Comparison of ENCODE assay signal across 10 cellular contexts in the genomic region with DNA sequence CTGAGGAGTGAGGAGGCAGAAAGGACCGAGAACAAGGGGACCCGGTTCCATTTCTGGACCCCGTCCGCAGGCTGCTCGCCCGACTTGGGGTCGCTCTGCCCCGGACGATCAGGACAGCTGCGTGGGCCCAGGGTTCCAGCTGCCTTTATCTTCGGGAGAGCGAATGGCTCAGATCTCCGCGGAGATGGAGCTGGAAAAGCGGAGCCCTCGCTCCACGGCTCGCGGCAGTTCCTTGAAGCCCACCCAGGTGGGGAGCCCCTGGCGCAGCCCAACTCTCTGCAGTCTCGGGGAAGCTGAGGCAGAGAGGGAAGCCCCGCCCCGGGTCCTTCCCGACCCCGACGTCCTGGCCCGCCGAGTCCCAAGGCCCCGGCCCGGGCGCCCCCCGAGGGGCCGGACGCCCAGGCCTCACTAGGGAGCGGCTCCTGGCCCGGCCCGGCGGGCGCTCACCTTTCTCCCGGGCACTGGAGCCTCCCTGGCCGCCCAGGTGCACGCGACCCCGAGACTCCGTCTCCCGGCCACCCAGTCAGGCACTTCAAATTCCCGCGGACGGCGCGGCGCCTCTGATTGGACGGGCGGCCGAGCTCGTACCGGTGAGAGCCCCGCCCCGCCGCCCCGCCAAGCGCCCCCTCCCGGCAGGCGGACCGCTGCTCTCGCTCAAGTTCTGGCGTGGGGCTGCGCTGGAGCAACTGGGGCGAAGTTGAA.
DNase-seq lines count a peak whose midpoint lies in the region; ATAC-seq and TF ChIP-seq lines count a peak whose summit lies in the region.
"Had no signal": no experiment of that assay in that cellular context is flagged by ENCODE, and none has a peak within 500 bp of the region (broad histone marks: within the 10 kb centered on the region; RNA-seq: fewer than 3 reads in every experiment).

No MANE protein-coding gene starts in this region.

- no peaks in the 10 kb centered on the region for H3F3A ChIP-seq in GM23338 (replicated peaks; ENCODE audit: low read depth)

- H3K4me2 ChIP-seq in GM23338: peak overlapping the region; percentile 82

- ATAC-seq in GM23338 (peak; percentile 94), HG02981 (IDR thresholded peaks at IDR 0.05; ENCODE audit: unreplicated experiment) (no peak)

- intact Hi-C loops in activated naive CD4-positive, alpha-beta T cell treated with anti-CD3 and anti-CD28 coated beads for 36 hours (cut with micrococcal nuclease): no loop called here
- intact Hi-C loops in ascending aorta (cut with DNase I): no loop called here

- no peak overlapping the region for H3K27ac Mint-ChIP-seq in GM23338
- no peak overlapping the region for H3K27ac Mint-ChIP-seq in activated naive CD4-positive, alpha-beta T cell treated with anti-CD3 and anti-CD28 coated beads for 36 hours

- no peaks in the 10 kb centered on the region for H3K79me2 ChIP-seq in ACC112 (ENCODE audit: control insufficient read depth, insufficient read depth, low read length, unreplicated experiment)
- no peaks in the 10 kb centered on the region for H3K79me2 ChIP-seq in GM23338 (replicated peaks; ENCODE audit: insufficient read depth)
- H3K79me2 ChIP-seq: parathyroid adenoma had no signal

- H3K4me1 ChIP-seq in ACC112 (ENCODE audit: control insufficient read depth, insufficient read depth, low read length, unreplicated experiment): no peaks in the 10 kb centered on the region
- H3K4me1 ChIP-seq in GM23338 (ENCODE audit: insufficient read depth): 0 out of 2 replicates have a peak, but pooled peaks cover 4% of the 10 kb centered on the region
- no peaks in the 10 kb centered on the region for H3K4me1 ChIP-seq in ascending aorta
- H3K4me1 ChIP-seq: parathyroid adenoma had no signal

- H2AFZ ChIP-seq in ACC112 (ENCODE audit: low read length, unreplicated experiment) (no peak overlapping the region), GM23338 (peak overlapping the region; percentile 92)
- H2AFZ ChIP-seq: parathyroid adenoma had no signal

- TF ChIP-seq CTCF in GM23338 (conservative IDR thresholded peaks at IDR 0.05; ENCODE audit: low read depth in 2 of 2): peak; percentile 59 to 60
- TF ChIP-seq CTCF in ascending aorta (IDR thresholded peaks at IDR 0.05): peak in 1 of 3 experiments; percentile 6

- DNase-seq in GM23338 (ENCODE audit: low spot score): peak; percentile 85
- DNase-seq in activated naive CD4-positive, alpha-beta T cell treated with anti-CD3 and anti-CD28 coated beads for 36 hours: peak; percentile 50
- peak; percentile 95 for DNase-seq in iPS-NIHi11 (ENCODE audit: low spot score)
- no peak for DNase-seq in NCI-H2107 (lab: John Stamatoyannopoulos, UW)
- DNase-seq in ascending aorta (ENCODE audit: low spot score in 2 of 2): no peak
- DNase-seq in NCI-H1105 treated with DMSO at 0.1 percent for 48 hours (lab: John Stamatoyannopoulos, UW): no peak
- DNase-seq: cortex of kidney had no signal

- H4K20me1 ChIP-seq in GM23338 (replicated peaks; ENCODE audit: insufficient read depth): no peaks in the 10 kb centered on the region; the same call in 1 of the 2 replicates

- peaks cover 3% of the 10 kb centered on the region for H3K27me3 Mint-ChIP-seq in GM23338 (ENCODE audit: insufficient read depth, low read depth, poor library complexity)
- H3K27me3 Mint-ChIP-seq in activated naive CD4-positive, alpha-beta T cell treated with anti-CD3 and anti-CD28 coated beads for 36 hours (ENCODE audit: low read depth): peaks cover 50% of the 10 kb centered on the region

- H3K4me1 Mint-ChIP-seq in GM23338: no peaks in the 10 kb centered on the region; the same call in 2 of the 3 replicates
- H3K4me1 Mint-ChIP-seq in activated naive CD4-positive, alpha-beta T cell treated with anti-CD3 and anti-CD28 coated beads for 36 hours (ENCODE audit: low read depth): peaks cover 5% of the 10 kb centered on the region

- CTCF ChIA-PET in activated naive CD4-positive, alpha-beta T cell treated with anti-CD3 and anti-CD28 coated beads for 36 hours (lab: Charles Lee): interaction anchor here (0.5 to 1.6 kb wide), 4 partner anchors 10 to 493 kb away, joined by 3 to 4 read pairs (median 4); no protein-coding TSS in a partner anchor

- no peaks in the 10 kb centered on the region for H3K9me3 Mint-ChIP-seq in GM23338
- H3K9me3 Mint-ChIP-seq in activated naive CD4-positive, alpha-beta T cell treated with anti-CD3 and anti-CD28 coated beads for 36 hours: no peaks in the 10 kb centered on the region

- peaks cover 30% of the 10 kb centered on the region for H3K27me3 ChIP-seq in ACC112 (ENCODE audit: insufficient read depth, low read length)
- peaks cover 8% of the 10 kb centered on the region; the same call in 1 of the 2 replicates for H3K27me3 ChIP-seq in GM23338 (ENCODE audit: insufficient read depth)
- H3K27me3 ChIP-seq in ascending aorta: peaks cover 6% of the 10 kb centered on the region

- no peak overlapping the region for H3K27ac ChIP-seq in ACC112 (ENCODE audit: low read depth, low read length)
- H3K27ac ChIP-seq in GM23338 (ENCODE audit: low read depth): no peak overlapping the region
- no peak overlapping the region for H3K27ac ChIP-seq in ascending aorta
- H3K27ac ChIP-seq: parathyroid adenoma had no signal

- H3K9me3 ChIP-seq in ascending aorta: no peaks in the 10 kb centered on the region

- H3K36me3 Mint-ChIP-seq in GM23338 (ENCODE audit: low read depth): peaks cover 16% of the 10 kb centered on the region; the same call in 2 of the 3 replicates
- no peaks in the 10 kb centered on the region for H3K36me3 Mint-ChIP-seq in activated naive CD4-positive, alpha-beta T cell treated with anti-CD3 and anti-CD28 coated beads for 36 hours (ENCODE audit: low read depth)

- peak overlapping the region; percentile 82 for H3K4me3 Mint-ChIP-seq in GM23338
- peak overlapping the region; percentile 54 for H3K4me3 Mint-ChIP-seq in activated naive CD4-positive, alpha-beta T cell treated with anti-CD3 and anti-CD28 coated beads for 36 hours

- no peaks in the 10 kb centered on the region for H3K9me2 ChIP-seq in GM23338 (ENCODE audit: insufficient read depth)

- H3K36me3 ChIP-seq in ACC112 (ENCODE audit: insufficient read depth, low read length) (no peaks in the 10 kb centered on the region), GM23338 (ENCODE audit: insufficient read depth) (no peaks in the 10 kb centered on the region), ascending aorta (no peaks in the 10 kb centered on the region)

- H3K4me3 ChIP-seq in ACC112 (ENCODE audit: low read depth, low read length) (peak overlapping the region; percentile 51), GM23338 (peak overlapping the region; percentile 62), ascending aorta (peak overlapping the region in 1 of 2 donors; percentile 23)

TF ChIP-seq in GM23338, 12 proteins besides CTCF, POLR2A, EP300 and RAD21 (continues in another document):
- no peak for TF ChIP-seq REST (IDR thresholded peaks at IDR 0.05; ENCODE audit: unreplicated experiment)
- no peak for TF ChIP-seq STAT1 (IDR thresholded peaks at IDR 0.05; ENCODE audit: unreplicated experiment)
- no peak for TF ChIP-seq CREB1 (CRISPR knock-in tag; IDR thresholded peaks at IDR 0.05; ENCODE audit: low read depth)
- TF ChIP-seq NANOG (IDR thresholded peaks at IDR 0.05; ENCODE audit: borderline replicate concordance): no peak
- TF ChIP-seq EZH2 (IDR thresholded peaks at IDR 0.05; ENCODE audit: low read depth, unreplicated experiment): no peak

Comparison
In these comparisons a context has a peak if more than half of its experiments do, and no peak if none do; other contexts are left out.
1. DNase-seq: peak in GM23338 (single experiment), activated naive CD4-positive, alpha-beta T cell treated with anti-CD3 and anti-CD28 coated beads for 36 hours (single experiment) and iPS-NIHi11 (single experiment); none in NCI-H2107 (single experiment), ascending aorta (0 of 2) and NCI-H1105 treated with DMSO at 0.1 percent for 48 hours (single experiment).